Comparison of ENCODE assay signal across 29 cellular contexts in genomic region chr7:74717889-74718288, GRCh38. TPM values are rescaled to one million over a fixed set of nuclear protein-coding genes. Genes with fewer than 3 reads are reported as not detected.
DNase-seq lines count a peak whose midpoint lies in the region; ATAC-seq and TF ChIP-seq lines count a peak whose summit lies in the region.
"Had no signal": no experiment of that assay in that cellular context is flagged by ENCODE, and none has a peak within 500 bp of the region (broad histone marks: within the 10 kb centered on the region; RNA-seq: fewer than 3 reads in every experiment).

No MANE protein-coding gene starts in this region.

- H2BK12ac ChIP-seq in neuronal stem cell (ENCODE audit: low read length) = no peak overlapping the region

- H3K4me3 ChIP-seq in RWPE2 (ENCODE audit: severe bottlenecking) (no peak overlapping the region), neuronal stem cell (ENCODE audit: low read length in 2 of 2) (no peak overlapping the region)
- H3K4me3 ChIP-seq: GM12878, HAP-1, heart left ventricle, SK-N-MC, upper lobe of right lung had no signal

- no peak overlapping the region for H4K91ac ChIP-seq in neuronal stem cell (ENCODE audit: low read depth, low read length, poor library complexity)

- no peak overlapping the region for H3K23ac ChIP-seq in neuronal stem cell (ENCODE audit: low read depth, low read length, poor library complexity)

- no peak overlapping the region for H3K9ac ChIP-seq in neuronal stem cell (ENCODE audit: low read depth, low read length, poor library complexity)

- peaks cover 80% of the 10 kb centered on the region for H3K36me3 Mint-ChIP-seq in activated T-cell treated with anti-CD3 and anti-CD28 coated beads, Interleukin-2, amount 50 U/mL, for 24 hours (ENCODE audit: low read depth)
- peaks cover 22 to 42% of the 10 kb centered on the region in 2 donors for H3K36me3 Mint-ChIP-seq in stimulated activated naive B cell treated with anti-CD40 and anti-IgM and Interleukin-4, amounts not matched to agents 10 μg/mL and 1 μg/mL and 100 μg/mL, for 72 hours

- H2AK5ac ChIP-seq in neuronal stem cell (ENCODE audit: low read depth, low read length) = no peak overlapping the region

- H3K18ac ChIP-seq in neuronal stem cell (ENCODE audit: low read length) = no peak overlapping the region

- WGBS in neuronal stem cell (ENCODE audit: extremely low coverage in 2 of 2, insufficient read length in 2 of 2, insufficient replicate concordance in 1 of 2), 2 donors = no CpG with 5 or more reads among the region's 9 CpGs

- peaks cover 99% of the 10 kb centered on the region for H3K36me3 ChIP-seq in RWPE2 (ENCODE audit: low read depth)
- H3K36me3 ChIP-seq in neuronal stem cell (replicated peaks in 1 of 2; ENCODE audit: control insufficient read depth in 2 of 2, insufficient read depth in 2 of 2, low read length in 2 of 2) = peaks cover 13 to 100% of the 10 kb centered on the region in 2 donors

- no peak overlapping the region for H3K14ac ChIP-seq in neuronal stem cell (ENCODE audit: low read length)

- H4K8ac ChIP-seq in neuronal stem cell (ENCODE audit: low read depth, low read length) = no peak overlapping the region

- no peak overlapping the region for H3K4me3 Mint-ChIP-seq in activated T-cell treated with anti-CD3 and anti-CD28 coated beads, Interleukin-2, amount 50 U/mL, for 24 hours
- no peak overlapping the region for H3K4me3 Mint-ChIP-seq in stimulated activated naive B cell treated with anti-CD40 and anti-IgM and Interleukin-4, amounts not matched to agents 10 μg/mL and 1 μg/mL and 100 μg/mL, for 72 hours
- H3K4me3 Mint-ChIP-seq: activated CD8-positive, alpha-beta memory T cell treated with anti-CD3 and anti-CD28 coated beads, Interleukin-2, amount 10 ng/mL, durations not matched to agents 7 days and 5 days; activated naive CD8-positive, alpha-beta T cell treated with anti-CD3 and anti-CD28 coated beads, Interleukin-2, amount 10 ng/mL, durations not matched to agents 7 days and 5 days had no signal

- no peak overlapping the region for H2BK15ac ChIP-seq in neuronal stem cell (ENCODE audit: low read length)

- H3K4ac ChIP-seq in neuronal stem cell (ENCODE audit: low read length) = no peak overlapping the region

- no peak overlapping the region for H2BK120ac ChIP-seq in neuronal stem cell (ENCODE audit: low read depth, low read length)

- H3K9me3 ChIP-seq in RWPE2 (ENCODE audit: severe bottlenecking) = peaks cover 9% of the 10 kb centered on the region
- peaks cover 0 to 10% of the 10 kb centered on the region in 2 donors for H3K9me3 ChIP-seq in neuronal stem cell (replicated peaks in 1 of 2; ENCODE audit: control insufficient read depth in 2 of 2, insufficient read depth in 1 of 2, low read depth in 1 of 2, low read length in 2 of 2)
- H3K9me3 ChIP-seq: Caco-2, HAP-1, upper lobe of right lung had no signal

- no peaks in the 10 kb centered on the region for H3K27me3 Mint-ChIP-seq in activated T-cell treated with anti-CD3 and anti-CD28 coated beads, Interleukin-2, amount 50 U/mL, for 24 hours
- no peaks in the 10 kb centered on the region for H3K27me3 Mint-ChIP-seq in stimulated activated naive B cell treated with anti-CD40 and anti-IgM and Interleukin-4, amounts not matched to agents 10 μg/mL and 1 μg/mL and 100 μg/mL, for 72 hours
- H3K27me3 Mint-ChIP-seq: activated CD8-positive, alpha-beta memory T cell treated with anti-CD3 and anti-CD28 coated beads, Interleukin-2, amount 10 ng/mL, durations not matched to agents 7 days and 5 days; activated naive CD8-positive, alpha-beta T cell treated with anti-CD3 and anti-CD28 coated beads, Interleukin-2, amount 10 ng/mL, durations not matched to agents 7 days and 5 days had no signal

- peak overlapping the region; percentile 50 for H3K27ac Mint-ChIP-seq in activated T-cell treated with anti-CD3 and anti-CD28 coated beads, Interleukin-2, amount 50 U/mL, for 24 hours
- H3K27ac Mint-ChIP-seq in stimulated activated naive B cell treated with anti-CD40 and anti-IgM and Interleukin-4, amounts not matched to agents 10 μg/mL and 1 μg/mL and 100 μg/mL, for 72 hours = peak overlapping the region; percentile 20
- H3K27ac Mint-ChIP-seq: activated CD8-positive, alpha-beta memory T cell treated with anti-CD3 and anti-CD28 coated beads, Interleukin-2, amount 10 ng/mL, durations not matched to agents 7 days and 5 days; activated naive CD8-positive, alpha-beta T cell treated with anti-CD3 and anti-CD28 coated beads, Interleukin-2, amount 10 ng/mL, durations not matched to agents 7 days and 5 days had no signal

- no peak for DNase-seq in activated T-cell treated with anti-CD3 and anti-CD28 coated beads, Interleukin-2, amount 50 U/mL, for 24 hours
- DNase-seq in activated T-cell treated with anti-CD3 and anti-CD28 coated beads, Interleukin-2, amount 50 U/mL, for 1 hour = no peak
- no peak for DNase-seq in RWPE2 (ENCODE audit: low spot score)
- no peak for DNase-seq in foreskin keratinocyte
- DNase-seq in stimulated activated naive B cell treated with anti-CD40 and anti-IgM and Interleukin-4, amounts not matched to agents 10 μg/mL and 1 μg/mL and 100 μg/mL, for 72 hours = no peak
- no peak for DNase-seq in GF-D8 (lab: John Stamatoyannopoulos, UW)
- DNase-seq in neuronal stem cell (ENCODE audit: low spot score) = no peak
- DNase-seq: activated CD4-positive, alpha-beta T cell treated with anti-CD3 and anti-CD28 coated beads for 48 hours; activated CD8-positive, alpha-beta memory T cell treated with anti-CD3 and anti-CD28 coated beads, Interleukin-2, amount 10 ng/mL, durations not matched to agents 7 days and 5 days; activated naive CD8-positive, alpha-beta T cell treated with anti-CD3 and anti-CD28 coated beads, Interleukin-2, amount 10 ng/mL, durations not matched to agents 7 days and 5 days; Caco-2; heart left ventricle; KG1; kidney glomerular epithelial cell; NCI-H1694 treated with DMSO at 0.1 percent for 48 hours; NCI-H2171 treated with DMSO at 0.1 percent for 48 hours; NCI-H524 treated with DMSO at 0.1 percent for 48 hours; NK-92 treated with Interleukin-12 subunit alpha and Interleukin-12 subunit beta, amount 100 ng/mL, for 24 hours; occipital lobe; small intestine; stimulated activated CD4-positive, alpha-beta T cell treated with anti-CD3 and anti-CD28 coated beads, Interleukin-1b, Interleukin-23, amount 100 ng/mL, for 48 hours; upper lobe of right lung had no signal

- TF ChIP-seq CTCF in RWPE2 (IDR thresholded peaks at IDR 0.05; ENCODE audit: poor library complexity, severe bottlenecking) (no peak), foreskin keratinocyte (conservative IDR thresholded peaks at IDR 0.05) (no peak)

- H3K27ac ChIP-seq in RWPE2 (ENCODE audit: poor library complexity, severe bottlenecking) = peak overlapping the region; percentile 28
- H3K27ac ChIP-seq in foreskin keratinocyte = peak overlapping the region; percentile 18
- no peak overlapping the region for H3K27ac ChIP-seq in neuronal stem cell (replicated peaks; ENCODE audit: low read length)
- H3K27ac ChIP-seq: heart left ventricle, SK-N-MC, upper lobe of right lung had no signal

- no peak overlapping the region for H2BK5ac ChIP-seq in neuronal stem cell (ENCODE audit: low read length)

- peaks cover 1% of the 10 kb centered on the region for H3K9me3 Mint-ChIP-seq in activated T-cell treated with anti-CD3 and anti-CD28 coated beads, Interleukin-2, amount 50 U/mL, for 24 hours
- peaks cover under 1 to 1% of the 10 kb centered on the region in 2 donors for H3K9me3 Mint-ChIP-seq in stimulated activated naive B cell treated with anti-CD40 and anti-IgM and Interleukin-4, amounts not matched to agents 10 μg/mL and 1 μg/mL and 100 μg/mL, for 72 hours

- no peak overlapping the region for H2AFZ ChIP-seq in neuronal stem cell (ENCODE audit: low read length)

- H3K4me1 ChIP-seq in RWPE2 (ENCODE audit: insufficient read depth, poor library complexity, severe bottlenecking) (peaks cover 13% of the 10 kb centered on the region), foreskin keratinocyte (peaks cover 31% of the 10 kb centered on the region), neuronal stem cell (ENCODE audit: control insufficient read depth in 2 of 2, insufficient read depth in 1 of 2, low read depth in 1 of 2, low read length in 2 of 2) (no peaks in the 10 kb centered on the region)
- H3K4me1 ChIP-seq: heart left ventricle, upper lobe of right lung had no signal

- ATAC-seq in RWPE2 (ENCODE audit: low read depth) (no peak), foreskin keratinocyte (no peak), GM18498 (IDR thresholded peaks at IDR 0.05; ENCODE audit: unreplicated experiment) (no peak)
- no peak for ATAC-seq in stimulated activated naive B cell treated with anti-CD40 and anti-IgM and Interleukin-4, amounts not matched to agents 10 μg/mL and 1 μg/mL and 100 μg/mL, for 72 hours (replicated peaks)
- ATAC-seq: activated CD8-positive, alpha-beta memory T cell treated with anti-CD3 and anti-CD28 coated beads, Interleukin-2, amount 10 ng/mL, durations not matched to agents 7 days and 5 days; GM12878; heart left ventricle; upper lobe of right lung had no signal

- no peak overlapping the region for H3K4me2 ChIP-seq in neuronal stem cell (ENCODE audit: insufficient read depth, low read length, poor library complexity, severe bottlenecking)

- no peaks in the 10 kb centered on the region for H3K27me3 ChIP-seq in RWPE2 (ENCODE audit: insufficient read depth, poor library complexity, severe bottlenecking)
- no peaks in the 10 kb centered on the region for H3K27me3 ChIP-seq in foreskin keratinocyte
- peaks cover 0 to 2% (median 0%) of the 10 kb centered on the region in 3 experiments for H3K27me3 ChIP-seq in neuronal stem cell (ENCODE audit: control insufficient read depth in 3 of 3, insufficient read depth in 3 of 3, low read depth in 1 of 3, low read length in 3 of 3)
- H3K27me3 ChIP-seq: heart left ventricle, upper lobe of right lung had no signal

- peaks cover 15% of the 10 kb centered on the region for H3K4me1 Mint-ChIP-seq in activated T-cell treated with anti-CD3 and anti-CD28 coated beads, Interleukin-2, amount 50 U/mL, for 24 hours (ENCODE audit: low read depth)
- H3K4me1 Mint-ChIP-seq in stimulated activated naive B cell treated with anti-CD40 and anti-IgM and Interleukin-4, amounts not matched to agents 10 μg/mL and 1 μg/mL and 100 μg/mL, for 72 hours = no peaks in the 10 kb centered on the region
- H3K4me1 Mint-ChIP-seq: activated CD8-positive, alpha-beta memory T cell treated with anti-CD3 and anti-CD28 coated beads, Interleukin-2, amount 10 ng/mL, durations not matched to agents 7 days and 5 days had no signal

- peaks cover 4% of the 10 kb centered on the region for H3K79me1 ChIP-seq in neuronal stem cell (ENCODE audit: low read depth, low read length)

RNA-seq across cellular contexts. Expression of gene NCF1, which starts 55.9 kb away (rescaled TPM):
- total RNA-seq in foreskin keratinocyte = 0.07 and 0.32 TPM in 2 replicates
- polyA plus RNA-seq in foreskin keratinocyte = 0.34 and 0.36 TPM in 2 replicates
- not detected for polyA plus RNA-seq in neuronal stem cell (2013, experiment 1 of 2)
- not detected for polyA plus RNA-seq in neuronal stem cell (2013, experiment 2 of 2)
- total RNA-seq: Caco-2, HT-29, occipital lobe, RPMI7951 had no signal
- polyA plus RNA-seq: BJ had no signal
